Comparison of ENCODE assay signal across 17 cellular contexts in the genomic region with DNA sequence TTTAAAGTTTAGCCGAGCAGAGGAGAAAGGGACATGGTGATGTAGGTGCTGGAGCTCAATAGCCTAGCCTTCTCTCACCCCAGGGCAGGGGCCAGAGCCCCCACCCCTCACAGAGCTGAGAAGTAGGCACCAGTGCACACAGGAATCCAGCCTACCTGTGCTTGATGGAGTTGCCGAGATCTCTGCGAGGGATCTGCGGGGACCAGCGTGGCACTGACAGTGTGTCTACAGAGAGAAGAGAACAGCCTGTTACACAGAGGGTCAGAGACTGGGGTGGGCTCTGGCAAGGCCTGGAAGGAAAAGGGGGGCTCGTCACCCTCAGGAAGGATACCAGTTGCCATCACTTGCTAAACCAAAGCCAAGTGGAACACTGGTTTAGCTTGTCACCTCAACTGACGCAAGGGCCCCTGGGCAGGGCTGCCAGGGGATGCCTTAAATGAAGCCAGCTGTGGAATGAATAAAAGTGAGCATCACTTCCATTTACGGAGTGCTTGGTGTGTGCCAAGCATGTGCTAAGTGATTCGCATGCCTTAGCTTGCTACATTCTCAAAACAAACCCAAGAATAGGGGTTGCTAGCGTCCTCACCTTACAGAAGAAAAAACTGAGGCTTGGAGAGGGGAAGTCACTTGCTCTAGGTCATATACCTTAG.
"Had no signal": no experiment of that assay in that cellular context is flagged by ENCODE, and none has a peak within 500 bp of the region (broad histone marks: within the 10 kb centered on the region; RNA-seq: fewer than 3 reads in every experiment).

No MANE protein-coding gene starts in this region.

- ATAC-seq: activated CD8-positive, alpha-beta memory T cell treated with anti-CD3 and anti-CD28 coated beads, Interleukin-2, amount 10 ng/mL, durations not matched to agents 7 days and 5 days; PC-3; WTC11 had no signal

- DNase-seq: activated CD4-positive, alpha-beta T cell treated with anti-CD3 and anti-CD28 coated beads for 48 hours; activated CD4-positive, alpha-beta T cell treated with anti-CD3 and anti-CD28 coated beads, Interleukin-2, amount 50 U/mL, for 48 hours; activated CD4-positive, CD25-positive, alpha-beta regulatory T cell treated with anti-CD3 and anti-CD28 coated beads, Interleukin-2, amount 50 U/mL, for 72 hours; activated CD8-positive, alpha-beta memory T cell treated with anti-CD3 and anti-CD28 coated beads, Interleukin-2, amount 10 ng/mL, durations not matched to agents 7 days and 5 days; activated effector memory CD4-positive, alpha-beta T cell treated with Interleukin-2 at 50 U/mL for 16 hours; activated naive CD4-positive, alpha-beta T cell; activated T-cell treated with anti-CD3 and anti-CD28 coated beads, Interleukin-2, amount 50 U/mL, for 24 hours; aorta; central memory CD4-positive, alpha-beta T cell; NCI-H1092; NCI-H1417; NCI-H2029; NCI-H2107; NCI-H524; PC-3; SHP77 treated with DMSO at 0.1 percent for 48 hours had no signal
